In the genomic region with DNA sequence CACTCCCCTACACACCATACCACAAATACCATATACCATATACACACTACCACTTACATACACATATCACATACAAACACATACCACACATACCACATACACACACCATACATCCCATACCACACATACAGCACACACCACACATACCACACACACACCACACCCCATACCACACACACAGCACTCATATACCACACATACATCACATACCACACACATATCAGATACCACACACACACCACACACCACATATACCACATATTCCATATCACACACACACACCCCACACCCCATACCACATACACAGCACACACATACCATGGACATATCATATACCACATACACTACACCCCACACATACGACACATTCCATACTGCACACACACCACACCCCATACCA, we compare ENCODE assay signal across 22 cellular contexts.
"Had no signal": no experiment of that assay in that cellular context is flagged by ENCODE, and none has a peak within 500 bp of the region (broad histone marks: within the 10 kb centered on the region; RNA-seq: fewer than 3 reads in every experiment).

No MANE protein-coding gene starts in this region.

- H3K27ac ChIP-seq: epithelial cell of prostate, foreskin keratinocyte, psoas muscle, right lobe of liver, SJSA1, suprapubic skin, transverse colon, WERI-Rb-1 had no signal

- FAIRE-seq: islet of Langerhans had no signal

- DNase-seq: activated CD4-positive, alpha-beta T cell treated with anti-CD3 and anti-CD28 coated beads for 36 hours; activated CD4-positive, alpha-beta T cell treated with anti-CD3 and anti-CD28 coated beads, Interleukin-2, amount 50 U/mL, for 48 hours; activated naive CD4-positive, alpha-beta T cell treated with anti-CD3 and anti-CD28 coated beads, Interleukin-2, amount 10 ng/mL, durations not matched to agents 7 days and 5 days; activated naive CD8-positive, alpha-beta T cell treated with anti-CD3 and anti-CD28 coated beads, Interleukin-2, amount 50 U/mL, for 24 hours; anterior cingulate cortex; caudate nucleus; hippocampal formation; midbrain; occipital lobe; psoas muscle; right lobe of liver; transverse colon; WERI-Rb-1 had no signal

- ATAC-seq: activated CD4-positive, alpha-beta T cell treated with anti-CD3 and anti-CD28 coated beads for 36 hours; activated naive CD8-positive, alpha-beta T cell treated with anti-CD3 and anti-CD28 coated beads, Interleukin-2, amount 50 U/mL, for 24 hours; psoas muscle; right lobe of liver had no signal

- H3K4me3 ChIP-seq: psoas muscle, right lobe of liver, SJSA1, suprapubic skin, transverse colon had no signal

- H3K27me3 ChIP-seq: foreskin keratinocyte, right lobe of liver, SJSA1, suprapubic skin, transverse colon had no signal

- H3K36me3 Mint-ChIP-seq: activated naive CD4-positive, alpha-beta T cell treated with anti-CD3 and anti-CD28 coated beads, Interleukin-2, amount 10 ng/mL, durations not matched to agents 7 days and 5 days; brain had no signal

- H3K27ac Mint-ChIP-seq: activated CD4-positive, alpha-beta T cell treated with anti-CD3 and anti-CD28 coated beads for 36 hours; activated naive CD4-positive, alpha-beta T cell treated with anti-CD3 and anti-CD28 coated beads, Interleukin-2, amount 10 ng/mL, durations not matched to agents 7 days and 5 days; activated naive CD8-positive, alpha-beta T cell treated with anti-CD3 and anti-CD28 coated beads, Interleukin-2, amount 50 U/mL, for 24 hours; brain; endodermal cell; nephron; stimulated activated naive CD8-positive, alpha-beta T cell treated with anti-CD3 and anti-CD28 coated beads, Interleukin-15, Interleukin-2, amounts not matched to agents 100 ng/mL and 50 ng/mL, for 24 hours had no signal

- H3K4me1 Mint-ChIP-seq: activated CD4-positive, alpha-beta T cell treated with anti-CD3 and anti-CD28 coated beads for 36 hours; activated naive CD4-positive, alpha-beta T cell treated with anti-CD3 and anti-CD28 coated beads, Interleukin-2, amount 10 ng/mL, durations not matched to agents 7 days and 5 days; activated naive CD8-positive, alpha-beta T cell treated with anti-CD3 and anti-CD28 coated beads, Interleukin-2, amount 50 U/mL, for 24 hours; endodermal cell had no signal

- H3K4me3 Mint-ChIP-seq: activated CD4-positive, alpha-beta T cell treated with anti-CD3 and anti-CD28 coated beads for 36 hours; activated naive CD4-positive, alpha-beta T cell treated with anti-CD3 and anti-CD28 coated beads, Interleukin-2, amount 10 ng/mL, durations not matched to agents 7 days and 5 days; activated naive CD8-positive, alpha-beta T cell treated with anti-CD3 and anti-CD28 coated beads, Interleukin-2, amount 50 U/mL, for 24 hours; brain; endodermal cell; nephron; stimulated activated naive CD8-positive, alpha-beta T cell treated with anti-CD3 and anti-CD28 coated beads, Interleukin-15, Interleukin-2, amounts not matched to agents 100 ng/mL and 50 ng/mL, for 24 hours had no signal

- H3K36me3 ChIP-seq: right lobe of liver, SJSA1, suprapubic skin, transverse colon, WERI-Rb-1 had no signal

- H3K9me3 Mint-ChIP-seq: activated naive CD4-positive, alpha-beta T cell treated with anti-CD3 and anti-CD28 coated beads, Interleukin-2, amount 10 ng/mL, durations not matched to agents 7 days and 5 days; activated naive CD8-positive, alpha-beta T cell treated with anti-CD3 and anti-CD28 coated beads, Interleukin-2, amount 50 U/mL, for 24 hours; brain; endodermal cell; nephron; stimulated activated naive CD8-positive, alpha-beta T cell treated with anti-CD3 and anti-CD28 coated beads, Interleukin-15, Interleukin-2, amounts not matched to agents 100 ng/mL and 50 ng/mL, for 24 hours had no signal

- H3K27me3 Mint-ChIP-seq: activated CD4-positive, alpha-beta T cell treated with anti-CD3 and anti-CD28 coated beads for 36 hours; activated naive CD4-positive, alpha-beta T cell treated with anti-CD3 and anti-CD28 coated beads, Interleukin-2, amount 10 ng/mL, durations not matched to agents 7 days and 5 days; activated naive CD8-positive, alpha-beta T cell treated with anti-CD3 and anti-CD28 coated beads, Interleukin-2, amount 50 U/mL, for 24 hours; brain; stimulated activated naive CD8-positive, alpha-beta T cell treated with anti-CD3 and anti-CD28 coated beads, Interleukin-15, Interleukin-2, amounts not matched to agents 100 ng/mL and 50 ng/mL, for 24 hours had no signal

- H3K9me3 ChIP-seq: psoas muscle, right lobe of liver, SJSA1, suprapubic skin, transverse colon had no signal

- H3K4me1 ChIP-seq: foreskin keratinocyte, SJSA1 had no signal
